Comparison of ENCODE assay signal across 1 cellular context in the genomic region with DNA sequence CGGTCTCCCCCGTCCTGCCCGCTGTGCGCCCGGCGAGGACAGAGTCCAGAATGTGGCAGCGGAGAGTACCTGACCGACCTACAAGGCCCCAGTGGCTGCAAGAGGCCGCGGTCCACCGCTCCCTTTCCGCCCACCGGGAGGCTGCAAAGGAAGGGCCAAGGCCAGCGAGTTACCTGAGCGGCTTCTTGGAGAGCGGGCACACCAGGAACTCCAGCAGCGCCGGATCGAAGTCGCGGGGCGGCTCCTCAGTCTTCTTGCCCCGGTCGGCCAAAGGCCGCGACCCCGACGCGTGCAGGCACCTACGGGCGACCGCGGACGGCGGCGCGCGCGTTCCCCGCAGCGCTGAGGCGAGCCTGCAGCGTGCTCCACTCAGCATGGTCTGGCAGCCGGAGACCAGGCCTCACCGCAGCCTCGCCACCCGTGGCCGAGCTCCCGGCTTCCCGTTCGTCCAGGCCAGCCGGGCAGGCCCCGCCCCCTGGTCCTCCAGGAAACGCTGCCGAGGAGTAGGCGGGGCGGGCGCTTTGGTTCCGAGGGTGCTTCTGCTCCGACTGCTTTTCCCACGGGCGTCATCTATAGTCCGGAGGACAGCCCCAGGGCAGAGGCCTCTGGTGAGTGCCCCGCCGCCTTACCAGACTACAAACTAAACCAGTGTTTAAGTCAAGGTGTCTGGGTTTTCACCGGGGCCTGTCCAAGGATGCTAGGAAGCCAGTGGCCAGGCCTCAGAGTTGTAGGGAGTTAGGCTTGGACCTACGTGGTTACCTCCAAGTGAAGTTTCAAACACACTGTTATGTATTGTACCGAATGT.
TF ChIP-seq lines count a peak whose summit lies in the region.

Gene PYURF (minus strand): TSS at position 452 of the 805 bp plus-strand sequence. CDS start 76 bp downstream, at position 376.

TF ChIP-seq in WTC11, 78 proteins besides CTCF, POLR2A, EP300 and RAD21 (continued from another document and continues in another):
- TF ChIP-seq FOXJ3 (CRISPR knock-in tag; IDR thresholded peaks at IDR 0.05; ENCODE audit: borderline replicate concordance) (no peak), IRF2 (CRISPR knock-in tag; IDR thresholded peaks at IDR 0.05; ENCODE audit: borderline replicate concordance, low read depth) (no peak; the same call in 1 of the 2 replicates), NFE2L1 (CRISPR knock-in tag; IDR thresholded peaks at IDR 0.05) (peak; percentile 89; the same call in 1 of the 2 replicates), ZNF138 (CRISPR knock-in tag; conservative IDR thresholded peaks at IDR 0.05) (peak; percentile 92), RELA (CRISPR knock-in tag; IDR thresholded peaks at IDR 0.05; ENCODE audit: borderline replicate concordance) (no peak), TP53 (CRISPR knock-in tag; IDR thresholded peaks at IDR 0.05) (peak; percentile 93; the same call in 1 of the 2 replicates), ZNF219 (CRISPR knock-in tag; IDR thresholded peaks at IDR 0.05; ENCODE audit: borderline replicate concordance) (no peak), MYBL2 (CRISPR knock-in tag; IDR thresholded peaks at IDR 0.05) (peak; percentile 74), ZNF512 (CRISPR knock-in tag; IDR thresholded peaks at IDR 0.05; ENCODE audit: borderline replicate concordance) (no peak), CREB1 (CRISPR knock-in tag; IDR thresholded peaks at IDR 0.05) (peak; percentile 62; the same call in 1 of the 2 replicates), NR3C1 (CRISPR knock-in tag; conservative IDR thresholded peaks at IDR 0.05; ENCODE audit: low read depth) (no peak), NFATC4 (CRISPR knock-in tag; IDR thresholded peaks at IDR 0.05) (no peak), ATF3 (CRISPR knock-in tag; conservative IDR thresholded peaks at IDR 0.05) (no peak), NR1H2 (CRISPR knock-in tag; IDR thresholded peaks at IDR 0.05) (no peak; the same call in 1 of the 2 replicates), GABPB1 (CRISPR knock-in tag; IDR thresholded peaks at IDR 0.05) (peak; percentile 81), JUN (CRISPR knock-in tag; IDR thresholded peaks at IDR 0.05) (peak; percentile 94), ZNF416 (CRISPR knock-in tag; IDR thresholded peaks at IDR 0.05) (no peak), OVOL2 (CRISPR knock-in tag; IDR thresholded peaks at IDR 0.05; ENCODE audit: borderline replicate concordance) (no peak), EMX1 (CRISPR knock-in tag; IDR thresholded peaks at IDR 0.05) (no peak), ETV6 (CRISPR knock-in tag; IDR thresholded peaks at IDR 0.05) (peak; percentile 91), CBFB (CRISPR knock-in tag; IDR thresholded peaks at IDR 0.05; ENCODE audit: low read depth) (0 out of 2 replicates have a peak, but pooled peaks have one; percentile 91), E2F1 (CRISPR knock-in tag; IDR thresholded peaks at IDR 0.05) (peak; percentile 87), MLX (CRISPR knock-in tag; IDR thresholded peaks at IDR 0.05) (no peak), FOXP1 (CRISPR knock-in tag; IDR thresholded peaks at IDR 0.05; ENCODE audit: borderline replicate concordance) (peak; percentile 98), PRDM15 (CRISPR knock-in tag; IDR thresholded peaks at IDR 0.05) (peak; percentile 42; the same call in 1 of the 2 replicates)
- TF ChIP-seq, protein P1, sequence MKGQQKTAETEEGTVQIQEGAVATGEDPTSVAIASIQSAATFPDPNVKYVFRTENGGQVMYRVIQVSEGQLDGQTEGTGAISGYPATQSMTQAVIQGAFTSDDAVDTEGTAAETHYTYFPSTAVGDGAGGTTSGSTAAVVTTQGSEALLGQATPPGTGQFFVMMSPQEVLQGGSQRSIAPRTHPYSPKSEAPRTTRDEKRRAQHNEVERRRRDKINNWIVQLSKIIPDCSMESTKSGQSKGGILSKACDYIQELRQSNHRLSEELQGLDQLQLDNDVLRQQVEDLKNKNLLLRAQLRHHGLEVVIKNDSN (CRISPR knock-in tag; IDR thresholded peaks at IDR 0.05) = peak; percentile 73; the same call in 1 of the 2 replicates
- TF ChIP-seq, protein P2, sequence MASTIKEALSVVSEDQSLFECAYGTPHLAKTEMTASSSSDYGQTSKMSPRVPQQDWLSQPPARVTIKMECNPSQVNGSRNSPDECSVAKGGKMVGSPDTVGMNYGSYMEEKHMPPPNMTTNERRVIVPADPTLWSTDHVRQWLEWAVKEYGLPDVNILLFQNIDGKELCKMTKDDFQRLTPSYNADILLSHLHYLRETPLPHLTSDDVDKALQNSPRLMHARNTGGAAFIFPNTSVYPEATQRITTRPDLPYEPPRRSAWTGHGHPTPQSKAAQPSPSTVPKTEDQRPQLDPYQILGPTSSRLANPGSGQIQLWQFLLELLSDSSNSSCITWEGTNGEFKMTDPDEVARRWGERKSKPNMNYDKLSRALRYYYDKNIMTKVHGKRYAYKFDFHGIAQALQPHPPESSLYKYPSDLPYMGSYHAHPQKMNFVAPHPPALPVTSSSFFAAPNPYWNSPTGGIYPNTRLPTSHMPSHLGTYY (CRISPR knock-in tag; IDR thresholded peaks at IDR 0.05) = no peak
- TF ChIP-seq, protein P3, sequence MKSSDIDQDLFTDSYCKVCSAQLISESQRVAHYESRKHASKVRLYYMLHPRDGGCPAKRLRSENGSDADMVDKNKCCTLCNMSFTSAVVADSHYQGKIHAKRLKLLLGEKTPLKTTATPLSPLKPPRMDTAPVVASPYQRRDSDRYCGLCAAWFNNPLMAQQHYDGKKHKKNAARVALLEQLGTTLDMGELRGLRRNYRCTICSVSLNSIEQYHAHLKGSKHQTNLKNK (CRISPR knock-in tag; IDR thresholded peaks at IDR 0.05) = no peak
- TF ChIP-seq, protein P4, sequence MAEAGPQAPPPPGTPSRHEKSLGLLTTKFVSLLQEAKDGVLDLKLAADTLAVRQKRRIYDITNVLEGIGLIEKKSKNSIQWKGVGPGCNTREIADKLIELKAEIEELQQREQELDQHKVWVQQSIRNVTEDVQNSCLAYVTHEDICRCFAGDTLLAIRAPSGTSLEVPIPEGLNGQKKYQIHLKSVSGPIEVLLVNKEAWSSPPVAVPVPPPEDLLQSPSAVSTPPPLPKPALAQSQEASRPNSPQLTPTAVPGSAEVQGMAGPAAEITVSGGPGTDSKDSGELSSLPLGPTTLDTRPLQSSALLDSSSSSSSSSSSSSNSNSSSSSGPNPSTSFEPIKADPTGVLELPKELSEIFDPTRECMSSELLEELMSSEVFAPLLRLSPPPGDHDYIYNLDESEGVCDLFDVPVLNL (CRISPR knock-in tag; IDR thresholded peaks at IDR 0.05; ENCODE audit: borderline replicate concordance, low read depth) = peak; percentile 64; the same call in 1 of the 2 replicates
- TF ChIP-seq, protein P5, sequence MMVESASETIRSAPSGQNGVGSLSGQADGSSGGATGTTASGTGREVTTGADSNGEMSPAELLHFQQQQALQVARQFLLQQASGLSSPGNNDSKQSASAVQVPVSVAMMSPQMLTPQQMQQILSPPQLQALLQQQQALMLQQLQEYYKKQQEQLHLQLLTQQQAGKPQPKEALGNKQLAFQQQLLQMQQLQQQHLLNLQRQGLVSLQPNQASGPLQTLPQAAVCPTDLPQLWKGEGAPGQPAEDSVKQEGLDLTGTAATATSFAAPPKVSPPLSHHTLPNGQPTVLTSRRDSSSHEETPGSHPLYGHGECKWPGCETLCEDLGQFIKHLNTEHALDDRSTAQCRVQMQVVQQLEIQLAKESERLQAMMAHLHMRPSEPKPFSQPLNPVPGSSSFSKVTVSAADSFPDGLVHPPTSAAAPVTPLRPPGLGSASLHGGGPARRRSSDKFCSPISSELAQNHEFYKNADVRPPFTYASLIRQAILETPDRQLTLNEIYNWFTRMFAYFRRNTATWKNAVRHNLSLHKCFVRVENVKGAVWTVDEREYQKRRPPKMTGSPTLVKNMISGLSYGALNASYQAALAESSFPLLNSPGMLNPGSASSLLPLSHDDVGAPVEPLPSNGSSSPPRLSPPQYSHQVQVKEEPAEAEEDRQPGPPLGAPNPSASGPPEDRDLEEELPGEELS (CRISPR knock-in tag; IDR thresholded peaks at IDR 0.05) = peak; percentile 95
- TF ChIP-seq, protein P6, sequence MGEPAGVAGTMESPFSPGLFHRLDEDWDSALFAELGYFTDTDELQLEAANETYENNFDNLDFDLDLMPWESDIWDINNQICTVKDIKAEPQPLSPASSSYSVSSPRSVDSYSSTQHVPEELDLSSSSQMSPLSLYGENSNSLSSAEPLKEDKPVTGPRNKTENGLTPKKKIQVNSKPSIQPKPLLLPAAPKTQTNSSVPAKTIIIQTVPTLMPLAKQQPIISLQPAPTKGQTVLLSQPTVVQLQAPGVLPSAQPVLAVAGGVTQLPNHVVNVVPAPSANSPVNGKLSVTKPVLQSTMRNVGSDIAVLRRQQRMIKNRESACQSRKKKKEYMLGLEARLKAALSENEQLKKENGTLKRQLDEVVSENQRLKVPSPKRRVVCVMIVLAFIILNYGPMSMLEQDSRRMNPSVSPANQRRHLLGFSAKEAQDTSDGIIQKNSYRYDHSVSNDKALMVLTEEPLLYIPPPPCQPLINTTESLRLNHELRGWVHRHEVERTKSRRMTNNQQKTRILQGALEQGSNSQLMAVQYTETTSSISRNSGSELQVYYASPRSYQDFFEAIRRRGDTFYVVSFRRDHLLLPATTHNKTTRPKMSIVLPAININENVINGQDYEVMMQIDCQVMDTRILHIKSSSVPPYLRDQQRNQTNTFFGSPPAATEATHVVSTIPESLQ (CRISPR knock-in tag; IDR thresholded peaks at IDR 0.05) = no peak
- TF ChIP-seq, protein P7, sequence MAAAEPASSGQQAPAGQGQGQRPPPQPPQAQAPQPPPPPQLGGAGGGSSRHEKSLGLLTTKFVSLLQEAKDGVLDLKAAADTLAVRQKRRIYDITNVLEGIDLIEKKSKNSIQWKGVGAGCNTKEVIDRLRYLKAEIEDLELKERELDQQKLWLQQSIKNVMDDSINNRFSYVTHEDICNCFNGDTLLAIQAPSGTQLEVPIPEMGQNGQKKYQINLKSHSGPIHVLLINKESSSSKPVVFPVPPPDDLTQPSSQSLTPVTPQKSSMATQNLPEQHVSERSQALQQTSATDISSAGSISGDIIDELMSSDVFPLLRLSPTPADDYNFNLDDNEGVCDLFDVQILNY (CRISPR knock-in tag; IDR thresholded peaks at IDR 0.05) = peak; percentile 80
- TF ChIP-seq, protein P8, sequence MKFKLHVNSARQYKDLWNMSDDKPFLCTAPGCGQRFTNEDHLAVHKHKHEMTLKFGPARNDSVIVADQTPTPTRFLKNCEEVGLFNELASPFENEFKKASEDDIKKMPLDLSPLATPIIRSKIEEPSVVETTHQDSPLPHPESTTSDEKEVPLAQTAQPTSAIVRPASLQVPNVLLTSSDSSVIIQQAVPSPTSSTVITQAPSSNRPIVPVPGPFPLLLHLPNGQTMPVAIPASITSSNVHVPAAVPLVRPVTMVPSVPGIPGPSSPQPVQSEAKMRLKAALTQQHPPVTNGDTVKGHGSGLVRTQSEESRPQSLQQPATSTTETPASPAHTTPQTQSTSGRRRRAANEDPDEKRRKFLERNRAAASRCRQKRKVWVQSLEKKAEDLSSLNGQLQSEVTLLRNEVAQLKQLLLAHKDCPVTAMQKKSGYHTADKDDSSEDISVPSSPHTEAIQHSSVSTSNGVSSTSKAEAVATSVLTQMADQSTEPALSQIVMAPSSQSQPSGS (CRISPR knock-in tag; IDR thresholded peaks at IDR 0.05; ENCODE audit: borderline replicate concordance, low read depth) = peak; percentile 71; the same call in 1 of the 2 replicates
